10 cellular contexts compared by ENCODE assay signal in genomic region chr2:61425605-61426155, GRCh38. TPM values are rescaled to one million over a fixed set of nuclear protein-coding genes. Genes with fewer than 3 reads are reported as not detected.
DNase-seq lines count a peak whose midpoint lies in the region; ATAC-seq, FAIRE-seq and TF ChIP-seq lines count a peak whose summit lies in the region.
"Had no signal": no experiment of that assay in that cellular context is flagged by ENCODE, and none has a peak within 500 bp of the region (broad histone marks: within the 10 kb centered on the region; RNA-seq: fewer than 3 reads in every experiment).

No MANE protein-coding gene starts in this region.

- peaks cover 7% of the 10 kb centered on the region for H3K9me1 ChIP-seq in keratinocyte (ENCODE audit: control insufficient read depth, extremely low read depth, insufficient read depth, low read length)

- POLR2A ChIA-PET in CD8-positive, alpha-beta memory T cell (lab: Charles Lee): interaction anchor here (1.2 to 2.6 kb wide), 2 partner anchors 44 to 112 kb away, joined by 4 to 9 read pairs; partner anchors contain the start of gene XPO1

- no peaks in the 10 kb centered on the region for H3K27me3 ChIP-seq in CD8-positive, alpha-beta memory T cell (ENCODE audit: insufficient read depth, low read length, poor library complexity, severe bottlenecking)
- H3K27me3 ChIP-seq in keratinocyte (ENCODE audit: control insufficient read depth, extremely low read depth, insufficient read depth, low read length): no peaks in the 10 kb centered on the region

- peaks cover 58 to 86% (median 80%) of the 10 kb centered on the region in 3 donors for H3K4me1 Mint-ChIP-seq in CD8-positive, alpha-beta memory T cell
- peaks cover 45 to 62% (median 56%) of the 10 kb centered on the region in 3 donors for H3K4me1 Mint-ChIP-seq in IgD-negative memory B cell
- H3K4me1 Mint-ChIP-seq in glutamatergic neuron (ENCODE audit: low read depth, unreplicated experiment): peaks cover 4% of the 10 kb centered on the region

- no peaks in the 10 kb centered on the region for H3K27me3 Mint-ChIP-seq in CD8-positive, alpha-beta memory T cell
- no peaks in the 10 kb centered on the region for H3K27me3 Mint-ChIP-seq in IgD-negative memory B cell
- H3K27me3 Mint-ChIP-seq in glutamatergic neuron (ENCODE audit: unreplicated experiment): peaks cover 3% of the 10 kb centered on the region

- no peak overlapping the region for H3K27ac ChIP-seq in CD8-positive, alpha-beta memory T cell (ENCODE audit: low read depth, low read length)
- H3K27ac ChIP-seq in keratinocyte (ENCODE audit: control insufficient read depth, insufficient read depth, low read length): peak overlapping the region; percentile 5

- H3K27ac Mint-ChIP-seq in CD8-positive, alpha-beta memory T cell: peak overlapping the region; percentile 86 to 99 (median 94)
- peak overlapping the region; percentile 95 to 99 (median 99) for H3K27ac Mint-ChIP-seq in IgD-negative memory B cell
- H3K27ac Mint-ChIP-seq in glutamatergic neuron (ENCODE audit: unreplicated experiment): no peak overlapping the region

- H2AFZ ChIP-seq in keratinocyte (ENCODE audit: control insufficient read depth, low read length): no peak overlapping the region

- no peak overlapping the region for H3K4me3 ChIP-seq in CD8-positive, alpha-beta memory T cell (ENCODE audit: low read length)
- H3K4me3 ChIP-seq in keratinocyte (ENCODE audit: control insufficient read depth in 2 of 3, extremely low read depth in 1 of 3, insufficient read depth in 2 of 3, low read depth in 1 of 3, low read length in 3 of 3): no peak overlapping the region

- H3K4me1 ChIP-seq in CD8-positive, alpha-beta memory T cell (ENCODE audit: insufficient read depth, low read length): peaks cover 57% of the 10 kb centered on the region
- H3K4me1 ChIP-seq in keratinocyte (ENCODE audit: control insufficient read depth, extremely low read depth, insufficient read depth, low read length): peaks cover 18% of the 10 kb centered on the region

- peaks cover 34% of the 10 kb centered on the region for H4K20me1 ChIP-seq in keratinocyte (ENCODE audit: control insufficient read depth, extremely low read depth, insufficient read depth, low read length)

- peaks cover 0 to 5% (median 0%) of the 10 kb centered on the region in 3 donors for H3K36me3 Mint-ChIP-seq in CD8-positive, alpha-beta memory T cell
- no peaks in the 10 kb centered on the region for H3K36me3 Mint-ChIP-seq in IgD-negative memory B cell
- H3K36me3 Mint-ChIP-seq in glutamatergic neuron (ENCODE audit: unreplicated experiment): no peaks in the 10 kb centered on the region

- CTCF ChIA-PET in CD8-positive, alpha-beta memory T cell (lab: Charles Lee): interaction anchor here (0.6 to 1.9 kb wide), 20 partner anchors 9 to 235 kb away, joined by 3 to 9 read pairs (median 4); partner anchors contain the start of gene XPO1

- no peak overlapping the region for H3K9ac ChIP-seq in keratinocyte (ENCODE audit: control insufficient read depth, extremely low read depth, insufficient read depth, low read length)

- TF ChIP-seq CTCF in keratinocyte (optimal IDR thresholded peaks at IDR 0.05 in 1 of 3, IDR thresholded peaks at IDR 0.05 in 1 of 3, conservative IDR thresholded peaks at IDR 0.05 in 1 of 3; ENCODE audit: extremely low read depth in 1 of 3, insufficient read depth in 2 of 3, low read length in 3 of 3) (no peak), glutamatergic neuron (IDR thresholded peaks at IDR 0.05; ENCODE audit: partially characterized antibody, unreplicated experiment) (no peak)

- ATAC-seq in GM21447 (IDR thresholded peaks at IDR 0.05; ENCODE audit: unreplicated experiment): peak; percentile 15

- DNase-seq in CD8-positive, alpha-beta memory T cell: peak in 1 of 5 donors; percentile 13
- no peak for DNase-seq in keratinocyte (ENCODE audit: low read depth, low spot score)
- no peak for DNase-seq in HPDE6-E6E7 (ENCODE audit: extremely low spot score)
- DNase-seq in D341Med (ENCODE audit: low spot score): no peak
- DNase-seq in glutamatergic neuron: no peak
- no peak for DNase-seq in stimulated activated CD4-positive, alpha-beta T cell treated with anti-CD3 and anti-CD28 coated beads, Interleukin-12 subunit alpha, Interleukin-12 subunit beta, amount 100 ng/mL, for 4 hours
- DNase-seq: anterior cingulate cortex, NCI-H1930 had no signal

- H3K4me2 ChIP-seq in keratinocyte (ENCODE audit: control insufficient read depth, extremely low read depth, insufficient read depth, low read depth, low read length): no peak overlapping the region

- H3K9me3 ChIP-seq in CD8-positive, alpha-beta memory T cell (ENCODE audit: low read length): no peaks in the 10 kb centered on the region
- no peaks in the 10 kb centered on the region for H3K9me3 ChIP-seq in keratinocyte (ENCODE audit: control insufficient read depth, low read depth, low read length)

- H3K9me3 Mint-ChIP-seq in CD8-positive, alpha-beta memory T cell: no peaks in the 10 kb centered on the region
- H3K9me3 Mint-ChIP-seq in IgD-negative memory B cell (no peaks in the 10 kb centered on the region), glutamatergic neuron (ENCODE audit: unreplicated experiment) (no peaks in the 10 kb centered on the region)

- peak overlapping the region in 3 of 7 donors; percentile 16 to 66 (median 49) for H3K4me3 Mint-ChIP-seq in CD8-positive, alpha-beta memory T cell
- H3K4me3 Mint-ChIP-seq in IgD-negative memory B cell (peak overlapping the region; percentile 53 to 92 (median 68)), glutamatergic neuron (ENCODE audit: unreplicated experiment) (no peak overlapping the region)

- dilution Hi-C loops in keratinocyte (cut with MboI; ENCODE audit: extremely low pct_ligation_motif_present, low sequenced_read_pairs): no loop called here

- no peak for FAIRE-seq in keratinocyte (lab: Jason Lieb, UNC)

- no peaks in the 10 kb centered on the region for H3K36me3 ChIP-seq in CD8-positive, alpha-beta memory T cell (ENCODE audit: insufficient read depth, low read length)
- no peaks in the 10 kb centered on the region for H3K36me3 ChIP-seq in keratinocyte (ENCODE audit: control insufficient read depth in 2 of 2, extremely low read depth in 1 of 2, insufficient read depth in 2 of 2, low read length in 2 of 2)

- peaks cover 98% of the 10 kb centered on the region for H3K79me2 ChIP-seq in keratinocyte (ENCODE audit: control insufficient read depth, insufficient read depth, low read length)

RNA-seq across cellular contexts. Expression of gene USP34, which starts 45.2 kb away (rescaled TPM):
- total RNA-seq in CD8-positive, alpha-beta memory T cell: 10 to 100 TPM; 71.9 to 74.1 TPM
- 24.1 TPM for polyA plus RNA-seq in CD8-positive, alpha-beta memory T cell
- polyA plus RNA-seq in IgD-negative memory B cell (21.5 TPM), keratinocyte (32.6 to 54.7 TPM (median 43.1 TPM) in 3 replicates)
- polyA plus RNA-seq in keratinocyte (2011; ENCODE audit: low read depth): 56.6 TPM
- polyA plus RNA-seq in keratinocyte (2011; cell fraction: cytosol; rRNA removed): 23.5 and 45.8 TPM in 2 replicates
- 88.7 and 115 TPM in 2 replicates for polyA plus RNA-seq in keratinocyte (2011; cell fraction: nucleus; rRNA removed)
- polyA plus RNA-seq in keratinocyte (2012; ENCODE audit: low replicate concordance): 31.8 and 43.1 TPM in 2 replicates
- 68.6 to 204 TPM (median 106 TPM) in 3 replicates for polyA minus RNA-seq in keratinocyte
- 50.3 TPM for polyA minus RNA-seq in keratinocyte (2011; cell fraction: cytosol; rRNA and poly(A)+ RNA removed)
- polyA minus RNA-seq in keratinocyte (2011; cell fraction: nucleus; rRNA and poly(A)+ RNA removed): 123 and 260 TPM in 2 replicates
- 104 TPM for total RNA-seq in glutamatergic neuron (ENCODE audit: unreplicated experiment)
